8 cellular contexts compared by ENCODE assay signal in genomic region chr3:101849714-101850326, GRCh38. TPM values are rescaled to one million over a fixed set of nuclear protein-coding genes. Genes with fewer than 3 reads are reported as not detected.
DNase-seq lines count a peak whose midpoint lies in the region; ATAC-seq and TF ChIP-seq lines count a peak whose summit lies in the region.

No MANE protein-coding gene starts in this region.

- TF ChIP-seq CTCF in AG09309 (IDR thresholded peaks at IDR 0.05; ENCODE audit: control insufficient read depth, insufficient read depth, low read depth, low read length, missing control alignments), result no peak

- WGBS in adipose tissue, 3 donors, result 0 to 1% (median 0%) methylated on average over 57 to 67 of the region's 67 CpGs

- peak overlapping the region; percentile 20; the same call in 1 of the 2 replicates for H3K27ac ChIP-seq in SK-N-MC
- peak overlapping the region; percentile 100 for H3K27ac ChIP-seq in adipose tissue (ENCODE audit: low read depth, low read length)
- H3K27ac ChIP-seq in skin epidermis, result peak overlapping the region; percentile 94 to 100 (median 99)

- no peaks in the 10 kb centered on the region for H3K9me3 ChIP-seq in SK-N-MC (ENCODE audit: low read depth, low read length)

- DNase-seq in AG09309 (ENCODE audit: low read depth) (no peak), SK-N-MC (ENCODE audit: low read depth, low spot score) (no peak), LoVo (ENCODE audit: low spot score) (no peak)

- peak overlapping the region; percentile 63 for H3K9ac ChIP-seq in SK-N-MC (ENCODE audit: insufficient read length)

- H3K4me3 ChIP-seq in AG09309 (ENCODE audit: control insufficient read depth, low read depth, low read length) (peak overlapping the region; percentile 68), SK-N-MC (peak overlapping the region; percentile 83), iPS-11a (ENCODE audit: low read depth, low read length) (peak overlapping the region; percentile 75), skin epidermis (peak overlapping the region; percentile 73 to 96 (median 87))

- no peaks in the 10 kb centered on the region; the same call in 1 of the 2 replicates for H3K36me3 ChIP-seq in SK-N-MC (ENCODE audit: insufficient read depth, low read length)

- ATAC-seq in GM18861 (IDR thresholded peaks at IDR 0.05; ENCODE audit: unreplicated experiment) (peak; percentile 21), HG03095 (IDR thresholded peaks at IDR 0.05; ENCODE audit: unreplicated experiment) (peak; percentile 29)

RNA-seq across cellular contexts. Expression of gene NFKBIZ, which starts 0.5 kb away (rescaled TPM):
- 10 to 100 TPM in 2 of 3 donors, 1 to 10 TPM in 1; 9.4 to 94.0 (median 41.7) TPM for polyA plus RNA-seq in adipose tissue

Comparison
In these comparisons a context has a peak if more than half of its experiments do, and no peak if none do; other contexts are left out.
1. H3K27ac ChIP-seq: peak in every context shown above with its lines; median percentile 100 in adipose tissue; 99 in skin epidermis; 20 in SK-N-MC.